Comparison of ENCODE assay signal across 8 cellular contexts in the genomic region with DNA sequence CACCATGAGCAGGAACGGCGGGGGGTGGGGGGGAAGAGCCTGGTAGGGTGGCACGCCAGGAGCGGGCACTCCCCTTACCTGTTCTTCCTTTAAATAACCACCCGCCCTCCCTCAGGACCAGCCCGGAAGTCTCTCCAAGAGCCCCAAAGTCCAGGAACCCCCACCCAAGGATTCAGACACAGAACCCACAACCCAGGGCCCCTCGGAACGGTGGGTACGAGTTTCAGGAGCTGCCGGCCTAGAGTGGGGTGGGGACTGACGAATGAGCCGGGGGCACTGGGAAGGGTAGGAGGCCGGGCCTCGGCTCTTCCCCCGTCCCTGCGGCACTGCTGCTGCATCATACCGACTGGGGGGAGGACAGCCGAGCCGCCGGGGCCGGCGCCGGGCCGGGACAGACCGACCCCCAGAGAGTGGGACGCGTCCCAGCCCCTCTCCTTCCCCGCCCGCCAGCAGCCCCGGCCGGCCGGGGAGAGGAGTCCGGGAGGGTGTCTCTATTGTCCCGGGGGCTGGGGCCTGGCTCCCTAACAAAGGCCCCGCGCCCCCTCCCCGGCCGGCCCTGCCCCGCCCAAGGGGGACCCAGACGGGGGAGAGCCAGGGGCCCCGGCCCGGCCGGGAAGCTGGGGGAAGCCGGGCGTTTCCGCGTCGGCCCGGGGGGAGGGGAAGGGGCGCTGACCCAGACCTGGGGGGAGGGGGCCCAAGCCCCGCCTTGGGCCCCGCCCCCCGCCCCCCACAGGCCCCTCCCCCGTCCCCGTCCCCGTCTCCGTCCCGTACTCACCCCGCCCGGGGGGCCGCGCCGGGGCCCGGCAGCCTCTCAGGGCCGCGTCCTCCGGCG. TPM values are rescaled to one million over a fixed set of nuclear protein-coding genes. Genes with fewer than 3 reads are reported as not detected.
DNase-seq lines count a peak whose midpoint lies in the region; ATAC-seq and TF ChIP-seq lines count a peak whose summit lies in the region.

No MANE protein-coding gene starts in this region.

- H3K4me1 ChIP-seq in muscle layer of colon (ENCODE audit: insufficient read depth, low read length) (peaks cover 25% of the 10 kb centered on the region), tibial nerve (peaks cover 0 to 51% (median 13%) of the 10 kb centered on the region in 4 donors)

- peak overlapping the region; percentile 92 for H3K27ac Mint-ChIP-seq in activated T-cell treated with anti-CD3 and anti-CD28 coated beads, Interleukin-2, amount 50 U/mL, for 24 hours

- ATAC-seq in HG02938 (IDR thresholded peaks at IDR 0.05; ENCODE audit: unreplicated experiment) (peak; percentile 1), esophagus mucosa (peak; percentile 41)

- 0 to 2% methylated on average over 2 to 20 of the region's 68 CpGs for WGBS in tibial nerve, 2 donors

- H3K36me3 Mint-ChIP-seq in activated T-cell treated with anti-CD3 and anti-CD28 coated beads, Interleukin-2, amount 50 U/mL, for 24 hours (ENCODE audit: low read depth), result peaks cover 50% of the 10 kb centered on the region

- H3K9ac ChIP-seq in muscle layer of colon (ENCODE audit: low read length), result peak overlapping the region; percentile 85

- H3K27me3 Mint-ChIP-seq in activated T-cell treated with anti-CD3 and anti-CD28 coated beads, Interleukin-2, amount 50 U/mL, for 24 hours, result no peaks in the 10 kb centered on the region

- no peak for TF ChIP-seq CTCF in tibial nerve (IDR thresholded peaks at IDR 0.05)

- H3K36me3 ChIP-seq in muscle layer of colon (ENCODE audit: insufficient read depth, low read length) (peaks cover 30% of the 10 kb centered on the region), tibial nerve (peaks cover 5 to 36% (median 14%) of the 10 kb centered on the region in 3 donors)

- H3K9me3 ChIP-seq in muscle layer of colon (ENCODE audit: low read length) (no peaks in the 10 kb centered on the region), tibial nerve (no peaks in the 10 kb centered on the region)

- H3K4me3 ChIP-seq in muscle layer of colon (ENCODE audit: low read depth in 1 of 2, low read length in 2 of 2) (peak overlapping the region; percentile 66 to 72), tibial nerve (peak overlapping the region; percentile 68 to 96 (median 83))

- H3K9me3 Mint-ChIP-seq in activated T-cell treated with anti-CD3 and anti-CD28 coated beads, Interleukin-2, amount 50 U/mL, for 24 hours, result no peaks in the 10 kb centered on the region

- H3K27ac ChIP-seq in muscle layer of colon (ENCODE audit: low read depth, low read length) (peak overlapping the region; percentile 88), tibial nerve (peak overlapping the region; percentile 95 to 99 (median 98))

- H3K4me3 Mint-ChIP-seq in activated T-cell treated with anti-CD3 and anti-CD28 coated beads, Interleukin-2, amount 50 U/mL, for 24 hours, result peak overlapping the region; percentile 84

- no peak for TF ChIP-seq POLR2A in tibial nerve (IDR thresholded peaks at IDR 0.05)

- H3K27me3 ChIP-seq in muscle layer of colon (ENCODE audit: control insufficient read depth in 1 of 2, insufficient read depth in 2 of 2, low read length in 2 of 2) (no peaks in the 10 kb centered on the region), tibial nerve (no peaks in the 10 kb centered on the region)

- TF ChIP-seq EP300 in tibial nerve (IDR thresholded peaks at IDR 0.05), result no peak

- H3K4me1 Mint-ChIP-seq in activated T-cell treated with anti-CD3 and anti-CD28 coated beads, Interleukin-2, amount 50 U/mL, for 24 hours (ENCODE audit: low read depth), result peaks cover 42% of the 10 kb centered on the region

- DNase-seq in NCI-H82 (lab: John Stamatoyannopoulos, UW) (peak; percentile 71), NCI-H82 treated with DMSO at 0.1 percent for 48 hours (lab: John Stamatoyannopoulos, UW; ENCODE audit: unreplicated experiment) (no peak), NOMO-1 treated with DMSO at 0.1 percent for 48 hours (lab: John Stamatoyannopoulos, UW; ENCODE audit: unreplicated experiment) (peak; percentile 43), tibial nerve (ENCODE audit: low spot score in 2 of 2) (no peak)
- DNase-seq in activated T-cell treated with anti-CD3 and anti-CD28 coated beads, Interleukin-2, amount 50 U/mL, for 24 hours, result peak; percentile 80

RNA-seq across cellular contexts. Expression of gene ATXN7L3, which starts 0.7 kb away (rescaled TPM):
- total RNA-seq in esophagus mucosa (61.6 TPM), tibial nerve (10 to 100 TPM; 40.9 to 60.4 (median 52.7) TPM)

RNA-seq across cellular contexts. Expression of gene TMUB2, which starts 12.2 kb away (rescaled TPM):
- 18.2 TPM for total RNA-seq in esophagus mucosa
- total RNA-seq in tibial nerve, result 10 to 100 TPM; 28.6 to 41.2 (median 35.6) TPM

RNA-seq across cellular contexts. Expression of gene UBTF, which starts 20.5 kb away (rescaled TPM):
- total RNA-seq in esophagus mucosa (60.7 TPM), tibial nerve (10 to 100 TPM; 65.7 to 71.9 (median 69.3) TPM)

RNA-seq across cellular contexts. Expression of gene ASB16, which starts 28.4 kb away (rescaled TPM):
- total RNA-seq in esophagus mucosa (not detected), tibial nerve (1 to 10 TPM in 1 of 4 donors, not detected in 3; 2.7 TPM)

RNA-seq across cellular contexts. Expression of gene HROB, which starts 57.2 kb away (rescaled TPM):
- 6.3 TPM for total RNA-seq in esophagus mucosa
- total RNA-seq in tibial nerve, result 1 to 10 TPM; 1.5 to 2.7 (median 2.1) TPM

Comparison
In these comparisons a context has a peak if more than half of its experiments do, and no peak if none do; other contexts are left out.
1. DNase-seq: peak in NCI-H82 (single experiment), NOMO-1 treated with DMSO at 0.1 percent for 48 hours (single experiment) and activated T-cell treated with anti-CD3 and anti-CD28 coated beads, Interleukin-2, amount 50 U/mL, for 24 hours (single experiment); none in NCI-H82 treated with DMSO at 0.1 percent for 48 hours (single experiment) and tibial nerve (0 of 2).